ENCODE assay signal across 1 cellular context in genomic region chr17:1593630-1593931, GRCh38.
TF ChIP-seq lines count a peak whose summit lies in the region.

No MANE protein-coding gene starts in this region.

TF ChIP-seq in GM12878, 131 proteins besides CTCF, POLR2A, EP300 and RAD21:
- no peak for TF ChIP-seq PML (IDR thresholded peaks at IDR 0.05; ENCODE audit: low read length)
- no peak for TF ChIP-seq CREM (IDR thresholded peaks at IDR 0.05; ENCODE audit: low read depth)
- TF ChIP-seq PKNOX1 (IDR thresholded peaks at IDR 0.05) = no peak
- TF ChIP-seq TCF7 (IDR thresholded peaks at IDR 0.05; ENCODE audit: borderline replicate concordance) = no peak
- no peak for TF ChIP-seq ATF3 (IDR thresholded peaks at IDR 0.05; ENCODE audit: borderline replicate concordance, extremely low read depth, low read depth, low read length)
- TF ChIP-seq MEF2B (IDR thresholded peaks at IDR 0.05; ENCODE audit: partially characterized antibody, poor library complexity, severe bottlenecking) = no peak
- no peak for TF ChIP-seq SMC3 (IDR thresholded peaks at IDR 0.05; ENCODE audit: borderline replicate concordance, low read length)
